Comparison of ENCODE assay signal across 30 cellular contexts in genomic region chr10:1683649-1684048, GRCh38. TPM values are rescaled to one million over a fixed set of nuclear protein-coding genes. Genes with fewer than 3 reads are reported as not detected.
"Had no signal": no experiment of that assay in that cellular context is flagged by ENCODE, and none has a peak within 500 bp of the region (broad histone marks: within the 10 kb centered on the region; RNA-seq: fewer than 3 reads in every experiment).

No MANE protein-coding gene starts in this region.

- H3K36me3 ChIP-seq: neural progenitor cell, pancreas, right lobe of liver, spleen, suprapubic skin, tibial artery, transverse colon, upper lobe of right lung, uterus had no signal

- H3K4me3 ChIP-seq: neural progenitor cell, pancreas, psoas muscle, right lobe of liver, skin epidermis, smooth muscle cell, spleen, suprapubic skin, testis, tibial artery, transverse colon, upper lobe of right lung, uterus had no signal

- ATAC-seq: naive thymus-derived CD4-positive, alpha-beta T cell; natural killer cell; pancreas; psoas muscle; right cardiac atrium; right lobe of liver; stimulated activated memory B cell treated with anti-CD40 and anti-IgM and Interleukin-4, amounts not matched to agents 10 μg/mL and 1 μg/mL and 100 μg/mL, for 72 hours; stimulated activated naive CD8-positive, alpha-beta T cell treated with anti-CD3 and anti-CD28 coated beads, Interleukin-15, amount 100 ng/mL, for 72 hours; stimulated activated naive CD8-positive, alpha-beta T cell treated with anti-CD3 and anti-CD28 coated beads, Interleukin-15, Interleukin-2, amounts not matched to agents 100 U/mL and 50 U/mL, for 24 hours; upper lobe of right lung had no signal

- H3K9me3 Mint-ChIP-seq: natural killer cell; stimulated activated memory B cell treated with anti-CD40 and anti-IgM and Interleukin-4, amounts not matched to agents 10 μg/mL and 1 μg/mL and 100 μg/mL, for 72 hours; stimulated activated naive CD8-positive, alpha-beta T cell treated with anti-CD3 and anti-CD28 coated beads, Interleukin-15, amount 100 ng/mL, for 72 hours; type B pancreatic cell had no signal

- H3K36me3 Mint-ChIP-seq: naive thymus-derived CD4-positive, alpha-beta T cell; natural killer cell; stimulated activated memory B cell treated with anti-CD40 and anti-IgM and Interleukin-4, amounts not matched to agents 10 μg/mL and 1 μg/mL and 100 μg/mL, for 72 hours; type B pancreatic cell had no signal

- H3K9me3 ChIP-seq: pancreas, psoas muscle, right lobe of liver, spleen, suprapubic skin, testis, tibial artery, transverse colon, upper lobe of right lung, uterus had no signal

- H3K27ac Mint-ChIP-seq: natural killer cell; nephron; neural progenitor cell; progenitor cell of endocrine pancreas; stimulated activated memory B cell treated with anti-CD40 and anti-IgM and Interleukin-4, amounts not matched to agents 10 μg/mL and 1 μg/mL and 100 μg/mL, for 72 hours; stimulated activated naive CD8-positive, alpha-beta T cell treated with anti-CD3 and anti-CD28 coated beads, Interleukin-15, amount 100 ng/mL, for 72 hours; type B pancreatic cell had no signal

- H3K4me1 Mint-ChIP-seq: naive thymus-derived CD4-positive, alpha-beta T cell; stimulated activated memory B cell treated with anti-CD40 and anti-IgM and Interleukin-4, amounts not matched to agents 10 μg/mL and 1 μg/mL and 100 μg/mL, for 72 hours; stimulated activated naive CD8-positive, alpha-beta T cell treated with anti-CD3 and anti-CD28 coated beads, Interleukin-15, amount 100 ng/mL, for 72 hours had no signal

- H3K27me3 ChIP-seq: neural progenitor cell, pancreas, right lobe of liver, suprapubic skin, testis, transverse colon, upper lobe of right lung, uterus had no signal

- H3K4me3 Mint-ChIP-seq: naive thymus-derived CD4-positive, alpha-beta T cell; natural killer cell; nephron; neural progenitor cell; stimulated activated memory B cell treated with anti-CD40 and anti-IgM and Interleukin-4, amounts not matched to agents 10 μg/mL and 1 μg/mL and 100 μg/mL, for 72 hours; stimulated activated naive CD8-positive, alpha-beta T cell treated with anti-CD3 and anti-CD28 coated beads, Interleukin-15, amount 100 ng/mL, for 72 hours; type B pancreatic cell had no signal

- DNase-seq: naive thymus-derived CD4-positive, alpha-beta T cell; natural killer cell; occipital lobe; pancreas; psoas muscle; right cardiac atrium; right lobe of liver; spleen; stimulated activated CD4-positive, alpha-beta T cell treated with anti-CD3 and anti-CD28 coated beads, Interleukin-12 subunit alpha, Interleukin-12 subunit beta, amount 100 ng/mL, for 4 hours; stimulated activated CD4-positive, alpha-beta T cell treated with anti-CD3 and anti-CD28 coated beads, Interleukin-1b, Interleukin-23, amount 100 ng/mL, for 48 hours; stimulated activated CD4-positive, alpha-beta T cell treated with anti-CD3 and anti-CD28 coated beads, Interleukin-4, amount 100 ng/mL, for 1 hour; stimulated activated CD4-positive, alpha-beta T cell treated with anti-CD3 and anti-CD28 coated beads, Interleukin-4, amount 100 ng/mL, for 4 hours; stimulated activated CD8-positive, alpha-beta memory T cell treated with anti-CD3 and anti-CD28 coated beads, Interleukin-4, amount 100 ng/mL, for 48 hours; stimulated activated naive CD4-positive, alpha-beta T cell; stimulated activated naive CD8-positive, alpha-beta T cell treated with anti-CD3 and anti-CD28 coated beads, Interleukin-15, amount 100 ng/mL, for 72 hours; stimulated activated naive CD8-positive, alpha-beta T cell treated with anti-CD3 and anti-CD28 coated beads, Interleukin-15, Interleukin-2, amounts not matched to agents 100 U/mL and 50 U/mL, for 24 hours; substantia nigra; testis; transverse colon; upper lobe of right lung; uterus had no signal

- H3K4me1 ChIP-seq: pancreas, psoas muscle, right lobe of liver, suprapubic skin, testis, tibial artery, transverse colon, upper lobe of right lung, uterus had no signal

- H3K27ac ChIP-seq: neural progenitor cell, pancreas, psoas muscle, right lobe of liver, skin epidermis, spleen, suprapubic skin, testis, tibial artery, transverse colon, upper lobe of right lung, uterus had no signal

RNA-seq across cellular contexts. Expression of gene ADARB2, which starts 53.7 kb away (rescaled TPM):
- polyA plus RNA-seq: naive thymus-derived CD4-positive, alpha-beta T cell had no signal
